23 cellular contexts compared by ENCODE assay signal in the genomic region with DNA sequence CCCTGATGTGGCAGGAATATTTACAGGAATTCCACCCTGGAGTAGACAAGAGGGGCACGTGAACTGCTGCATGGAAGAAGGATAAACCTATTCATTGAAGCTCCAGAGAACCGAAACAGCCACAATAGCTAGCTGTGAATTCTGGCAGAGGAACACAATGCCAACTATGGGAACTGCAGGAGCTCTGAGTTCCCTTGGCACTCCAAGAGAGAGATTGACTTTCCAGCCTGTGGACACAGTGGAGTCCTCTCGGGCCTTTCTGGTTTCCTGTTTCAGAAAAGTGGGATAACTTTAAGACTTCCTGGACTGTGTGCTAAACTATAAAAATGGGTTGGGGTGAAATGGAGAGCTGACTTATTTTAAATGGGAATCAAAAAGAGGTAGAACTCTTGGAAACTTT. TPM values are rescaled to one million over a fixed set of nuclear protein-coding genes. Genes with fewer than 3 reads are reported as not detected.
"Had no signal": no experiment of that assay in that cellular context is flagged by ENCODE, and none has a peak within 500 bp of the region (broad histone marks: within the 10 kb centered on the region; RNA-seq: fewer than 3 reads in every experiment).

No MANE protein-coding gene starts in this region.

- H3K27me3 ChIP-seq: adrenal gland, ascending aorta, brain microvascular endothelial cell, vagina had no signal

- H3K36me3 ChIP-seq: adrenal gland, ascending aorta, brain microvascular endothelial cell, transverse colon, vagina had no signal

- H3K36me3 Mint-ChIP-seq: T-cell had no signal

- DNase-seq: activated CD4-positive, alpha-beta T cell treated with anti-CD3 and anti-CD28 coated beads for 1 hour; activated gamma-delta T cell treated with Interleukin-2 at 50 U/mL for 16 hours; activated T-cell treated with anti-CD3 and anti-CD28 coated beads for 4 hours; brain microvascular endothelial cell; central memory CD4-positive, alpha-beta T cell; effector memory CD4-positive, alpha-beta T cell; foreskin melanocyte; hypothalamus; nephron progenitor cell; stimulated activated CD4-positive, alpha-beta T cell treated with anti-CD3 and anti-CD28 coated beads, Interleukin-15, amount 100 ng/mL, for 24 hours; T-helper 9 cell; transverse colon had no signal

- ATAC-seq: sciatic nerve; stimulated activated memory B cell treated with anti-CD40 and anti-IgM and Interleukin-4, amounts not matched to agents 10 μg/mL and 1 μg/mL and 100 μg/mL, for 72 hours; T-cell had no signal

- H3K27ac ChIP-seq: adrenal gland, ascending aorta, brain microvascular endothelial cell, parathyroid adenoma, transverse colon, vagina had no signal

- H3K4me3 Mint-ChIP-seq: activated naive CD4-positive, alpha-beta T cell treated with anti-CD3 and anti-CD28 coated beads, Interleukin-2, amount 50 U/mL, for 24 hours; memory B cell; nephron progenitor cell; stimulated activated memory B cell treated with anti-CD40 and anti-IgM and Interleukin-4, amounts not matched to agents 10 μg/mL and 1 μg/mL and 100 μg/mL, for 72 hours had no signal

- H3K4me3 ChIP-seq: adrenal gland, ascending aorta, smooth muscle cell, transverse colon, vagina had no signal

- H3K9me3 ChIP-seq: vagina had no signal

- H3K4me1 ChIP-seq: ascending aorta, parathyroid adenoma, vagina had no signal

- H3K27ac Mint-ChIP-seq: activated naive CD4-positive, alpha-beta T cell treated with anti-CD3 and anti-CD28 coated beads, Interleukin-2, amount 50 U/mL, for 24 hours; memory B cell; nephron progenitor cell; stimulated activated memory B cell treated with anti-CD40 and anti-IgM and Interleukin-4, amounts not matched to agents 10 μg/mL and 1 μg/mL and 100 μg/mL, for 72 hours; T-cell had no signal

RNA-seq across cellular contexts. Expression of gene CACNA2D4, which starts 11.9 kb away (rescaled TPM):
- total RNA-seq: ascending aorta, smooth muscle cell, temporal lobe had no signal
